ENCODE assay signal across 1 cellular context in the genomic region with DNA sequence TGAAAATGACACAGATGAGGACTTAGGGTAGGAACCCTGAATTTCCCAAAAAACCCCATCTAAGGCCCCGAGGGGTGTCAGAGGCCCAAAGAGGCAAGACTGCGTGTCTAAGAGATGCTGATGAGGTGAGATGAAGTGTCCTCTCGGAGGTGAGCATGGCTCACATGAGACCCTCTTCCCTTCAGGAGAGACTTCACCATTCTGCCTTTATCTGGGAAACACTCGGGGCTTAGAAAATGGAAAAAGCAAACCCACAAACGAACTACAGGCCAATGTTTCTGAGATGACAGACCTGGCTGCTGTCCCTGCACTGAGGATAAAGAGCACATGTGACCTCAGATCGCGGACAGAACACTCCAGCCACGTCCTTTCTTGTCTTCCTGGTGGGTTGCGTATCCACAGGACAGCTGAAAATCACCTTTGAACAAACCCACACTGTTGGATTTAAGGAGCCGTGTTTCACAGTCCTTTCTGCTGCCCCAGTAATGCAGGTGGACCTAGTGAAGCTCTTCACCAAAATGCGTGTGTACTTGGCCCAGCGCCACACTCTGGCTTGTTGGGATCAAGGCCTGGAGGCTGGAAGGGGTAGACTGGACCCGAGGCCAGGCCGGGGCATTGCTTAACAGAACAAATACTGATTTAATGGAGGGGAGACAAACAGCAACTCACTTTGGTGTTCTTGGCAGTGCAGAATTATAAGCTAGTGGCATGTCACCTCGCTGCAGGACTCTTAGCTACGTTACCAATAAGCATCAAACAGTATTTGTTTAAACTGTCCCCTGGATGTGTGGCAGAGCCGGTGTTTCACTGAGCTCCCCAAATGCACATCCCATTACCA.
A peak's percentile ranks its signal among the peaks of the same experiment; 100 is the strongest.
TF ChIP-seq lines count a peak whose summit lies in the region.
"Not testable (repeated sequence)": the region's sequence is repeated elsewhere in the genome, so short reads cannot be mapped to it uniquely, and the experiment has no call there.

No MANE protein-coding gene starts in this region.

TF ChIP-seq in HepG2, 621 proteins besides CTCF, POLR2A, EP300 and RAD21 (continued from another document and continues in another):
- TF ChIP-seq MXI1 (IDR thresholded peaks at IDR 0.05; ENCODE audit: borderline replicate concordance, low read depth, low read length) (0 out of 3 replicates have a peak, but pooled peaks have one; percentile 29), SIX4 (CRISPR knock-in tag; IDR thresholded peaks at IDR 0.05) (peak; percentile 53; the same call in 1 of the 2 replicates), RXRA (CRISPR knock-in tag; IDR thresholded peaks at IDR 0.05) (peak; percentile 90), REPIN1 (CRISPR knock-in tag; IDR thresholded peaks at IDR 0.05; ENCODE audit: borderline replicate concordance, low read depth) (peak; percentile 75; the same call in 1 of the 2 replicates), MED1 (CRISPR knock-in tag; IDR thresholded peaks at IDR 0.05) (peak; percentile 93), SMAD1 (CRISPR knock-in tag; IDR thresholded peaks at IDR 0.05; ENCODE audit: borderline replicate concordance, low read depth) (peak; percentile 65; the same call in 1 of the 2 replicates), RFXAP (CRISPR knock-in tag; IDR thresholded peaks at IDR 0.05; ENCODE audit: borderline replicate concordance) (0 out of 2 replicates have a peak, but pooled peaks have one; percentile 48), NR2F6 (IDR thresholded peaks at IDR 0.05) (peak; percentile 53; the same call in 1 of the 2 replicates), NR2F6 (CRISPR knock-in tag; IDR thresholded peaks at IDR 0.05) (peak; percentile 91), KAT8 (CRISPR knock-in tag; IDR thresholded peaks at IDR 0.05) (peak; percentile 67; the same call in 1 of the 2 replicates), ISL2 (CRISPR knock-in tag; IDR thresholded peaks at IDR 0.05) (peak; percentile 31), PITX1 (CRISPR knock-in tag; IDR thresholded peaks at IDR 0.05) (peak; percentile 85), KDM6A (CRISPR knock-in tag; IDR thresholded peaks at IDR 0.05; ENCODE audit: low read depth) (peak; percentile 77), GZF1 (CRISPR knock-in tag; IDR thresholded peaks at IDR 0.05) (0 out of 2 replicates have a peak, but pooled peaks have one; percentile 30), ZNF24 (IDR thresholded peaks at IDR 0.05) (0 out of 2 replicates have a peak, but pooled peaks have one; percentile 47), FOXK1 (CRISPR knock-in tag; IDR thresholded peaks at IDR 0.05; ENCODE audit: borderline replicate concordance, low read depth) (peak; percentile 63; the same call in 1 of the 2 replicates)
- TF ChIP-seq, protein P1, sequence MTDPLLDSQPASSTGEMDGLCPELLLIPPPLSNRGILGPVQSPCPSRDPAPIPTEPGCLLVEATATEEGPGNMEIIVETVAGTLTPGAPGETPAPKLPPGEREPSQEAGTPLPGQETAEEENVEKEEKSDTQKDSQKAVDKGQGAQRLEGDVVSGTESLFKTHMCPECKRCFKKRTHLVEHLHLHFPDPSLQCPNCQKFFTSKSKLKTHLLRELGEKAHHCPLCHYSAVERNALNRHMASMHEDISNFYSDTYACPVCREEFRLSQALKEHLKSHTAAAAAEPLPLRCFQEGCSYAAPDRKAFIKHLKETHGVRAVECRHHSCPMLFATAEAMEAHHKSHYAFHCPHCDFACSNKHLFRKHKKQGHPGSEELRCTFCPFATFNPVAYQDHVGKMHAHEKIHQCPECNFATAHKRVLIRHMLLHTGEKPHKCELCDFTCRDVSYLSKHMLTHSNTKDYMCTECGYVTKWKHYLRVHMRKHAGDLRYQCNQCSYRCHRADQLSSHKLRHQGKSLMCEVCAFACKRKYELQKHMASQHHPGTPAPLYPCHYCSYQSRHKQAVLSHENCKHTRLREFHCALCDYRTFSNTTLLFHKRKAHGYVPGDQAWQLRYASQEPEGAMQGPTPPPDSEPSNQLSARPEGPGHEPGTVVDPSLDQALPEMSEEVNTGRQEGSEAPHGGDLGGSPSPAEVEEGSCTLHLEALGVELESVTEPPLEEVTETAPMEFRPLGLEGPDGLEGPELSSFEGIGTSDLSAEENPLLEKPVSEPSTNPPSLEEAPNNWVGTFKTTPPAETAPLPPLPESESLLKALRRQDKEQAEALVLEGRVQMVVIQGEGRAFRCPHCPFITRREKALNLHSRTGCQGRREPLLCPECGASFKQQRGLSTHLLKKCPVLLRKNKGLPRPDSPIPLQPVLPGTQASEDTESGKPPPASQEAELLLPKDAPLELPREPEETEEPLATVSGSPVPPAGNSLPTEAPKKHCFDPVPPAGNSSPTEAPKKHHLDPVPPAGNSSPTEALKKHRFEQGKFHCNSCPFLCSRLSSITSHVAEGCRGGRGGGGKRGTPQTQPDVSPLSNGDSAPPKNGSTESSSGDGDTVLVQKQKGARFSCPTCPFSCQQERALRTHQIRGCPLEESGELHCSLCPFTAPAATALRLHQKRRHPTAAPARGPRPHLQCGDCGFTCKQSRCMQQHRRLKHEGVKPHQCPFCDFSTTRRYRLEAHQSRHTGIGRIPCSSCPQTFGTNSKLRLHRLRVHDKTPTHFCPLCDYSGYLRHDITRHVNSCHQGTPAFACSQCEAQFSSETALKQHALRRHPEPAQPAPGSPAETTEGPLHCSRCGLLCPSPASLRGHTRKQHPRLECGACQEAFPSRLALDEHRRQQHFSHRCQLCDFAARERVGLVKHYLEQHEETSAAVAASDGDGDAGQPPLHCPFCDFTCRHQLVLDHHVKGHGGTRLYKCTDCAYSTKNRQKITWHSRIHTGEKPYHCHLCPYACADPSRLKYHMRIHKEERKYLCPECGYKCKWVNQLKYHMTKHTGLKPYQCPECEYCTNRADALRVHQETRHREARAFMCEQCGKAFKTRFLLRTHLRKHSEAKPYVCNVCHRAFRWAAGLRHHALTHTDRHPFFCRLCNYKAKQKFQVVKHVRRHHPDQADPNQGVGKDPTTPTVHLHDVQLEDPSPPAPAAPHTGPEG (CRISPR knock-in tag; IDR thresholded peaks at IDR 0.05), result 0 out of 2 replicates have a peak, but pooled peaks have one; percentile 46
- TF ChIP-seq, protein P2, sequence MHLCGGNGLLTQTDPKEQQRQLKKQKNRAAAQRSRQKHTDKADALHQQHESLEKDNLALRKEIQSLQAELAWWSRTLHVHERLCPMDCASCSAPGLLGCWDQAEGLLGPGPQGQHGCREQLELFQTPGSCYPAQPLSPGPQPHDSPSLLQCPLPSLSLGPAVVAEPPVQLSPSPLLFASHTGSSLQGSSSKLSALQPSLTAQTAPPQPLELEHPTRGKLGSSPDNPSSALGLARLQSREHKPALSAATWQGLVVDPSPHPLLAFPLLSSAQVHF (CRISPR knock-in tag; IDR thresholded peaks at IDR 0.05), result peak; percentile 43; the same call in 1 of the 2 replicates
- TF ChIP-seq, protein P3, sequence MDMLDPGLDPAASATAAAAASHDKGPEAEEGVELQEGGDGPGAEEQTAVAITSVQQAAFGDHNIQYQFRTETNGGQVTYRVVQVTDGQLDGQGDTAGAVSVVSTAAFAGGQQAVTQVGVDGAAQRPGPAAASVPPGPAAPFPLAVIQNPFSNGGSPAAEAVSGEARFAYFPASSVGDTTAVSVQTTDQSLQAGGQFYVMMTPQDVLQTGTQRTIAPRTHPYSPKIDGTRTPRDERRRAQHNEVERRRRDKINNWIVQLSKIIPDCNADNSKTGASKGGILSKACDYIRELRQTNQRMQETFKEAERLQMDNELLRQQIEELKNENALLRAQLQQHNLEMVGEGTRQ (IDR thresholded peaks at IDR 0.05; ENCODE audit: low read depth, low read length), result not testable (repeated sequence)
- TF ChIP-seq, protein P3 (CRISPR knock-in tag; IDR thresholded peaks at IDR 0.05; ENCODE audit: borderline replicate concordance), result 0 out of 2 replicates have a peak, but pooled peaks have one; percentile 6
- TF ChIP-seq, protein P4, sequence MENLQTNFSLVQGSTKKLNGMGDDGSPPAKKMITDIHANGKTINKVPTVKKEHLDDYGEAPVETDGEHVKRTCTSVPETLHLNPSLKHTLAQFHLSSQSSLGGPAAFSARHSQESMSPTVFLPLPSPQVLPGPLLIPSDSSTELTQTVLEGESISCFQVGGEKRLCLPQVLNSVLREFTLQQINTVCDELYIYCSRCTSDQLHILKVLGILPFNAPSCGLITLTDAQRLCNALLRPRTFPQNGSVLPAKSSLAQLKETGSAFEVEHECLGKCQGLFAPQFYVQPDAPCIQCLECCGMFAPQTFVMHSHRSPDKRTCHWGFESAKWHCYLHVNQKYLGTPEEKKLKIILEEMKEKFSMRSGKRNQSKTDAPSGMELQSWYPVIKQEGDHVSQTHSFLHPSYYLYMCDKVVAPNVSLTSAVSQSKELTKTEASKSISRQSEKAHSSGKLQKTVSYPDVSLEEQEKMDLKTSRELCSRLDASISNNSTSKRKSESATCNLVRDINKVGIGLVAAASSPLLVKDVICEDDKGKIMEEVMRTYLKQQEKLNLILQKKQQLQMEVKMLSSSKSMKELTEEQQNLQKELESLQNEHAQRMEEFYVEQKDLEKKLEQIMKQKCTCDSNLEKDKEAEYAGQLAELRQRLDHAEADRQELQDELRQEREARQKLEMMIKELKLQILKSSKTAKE (CRISPR knock-in tag; IDR thresholded peaks at IDR 0.05; ENCODE audit: borderline replicate concordance), result peak; percentile 56; the same call in 1 of the 2 replicates
- TF ChIP-seq, protein P5, sequence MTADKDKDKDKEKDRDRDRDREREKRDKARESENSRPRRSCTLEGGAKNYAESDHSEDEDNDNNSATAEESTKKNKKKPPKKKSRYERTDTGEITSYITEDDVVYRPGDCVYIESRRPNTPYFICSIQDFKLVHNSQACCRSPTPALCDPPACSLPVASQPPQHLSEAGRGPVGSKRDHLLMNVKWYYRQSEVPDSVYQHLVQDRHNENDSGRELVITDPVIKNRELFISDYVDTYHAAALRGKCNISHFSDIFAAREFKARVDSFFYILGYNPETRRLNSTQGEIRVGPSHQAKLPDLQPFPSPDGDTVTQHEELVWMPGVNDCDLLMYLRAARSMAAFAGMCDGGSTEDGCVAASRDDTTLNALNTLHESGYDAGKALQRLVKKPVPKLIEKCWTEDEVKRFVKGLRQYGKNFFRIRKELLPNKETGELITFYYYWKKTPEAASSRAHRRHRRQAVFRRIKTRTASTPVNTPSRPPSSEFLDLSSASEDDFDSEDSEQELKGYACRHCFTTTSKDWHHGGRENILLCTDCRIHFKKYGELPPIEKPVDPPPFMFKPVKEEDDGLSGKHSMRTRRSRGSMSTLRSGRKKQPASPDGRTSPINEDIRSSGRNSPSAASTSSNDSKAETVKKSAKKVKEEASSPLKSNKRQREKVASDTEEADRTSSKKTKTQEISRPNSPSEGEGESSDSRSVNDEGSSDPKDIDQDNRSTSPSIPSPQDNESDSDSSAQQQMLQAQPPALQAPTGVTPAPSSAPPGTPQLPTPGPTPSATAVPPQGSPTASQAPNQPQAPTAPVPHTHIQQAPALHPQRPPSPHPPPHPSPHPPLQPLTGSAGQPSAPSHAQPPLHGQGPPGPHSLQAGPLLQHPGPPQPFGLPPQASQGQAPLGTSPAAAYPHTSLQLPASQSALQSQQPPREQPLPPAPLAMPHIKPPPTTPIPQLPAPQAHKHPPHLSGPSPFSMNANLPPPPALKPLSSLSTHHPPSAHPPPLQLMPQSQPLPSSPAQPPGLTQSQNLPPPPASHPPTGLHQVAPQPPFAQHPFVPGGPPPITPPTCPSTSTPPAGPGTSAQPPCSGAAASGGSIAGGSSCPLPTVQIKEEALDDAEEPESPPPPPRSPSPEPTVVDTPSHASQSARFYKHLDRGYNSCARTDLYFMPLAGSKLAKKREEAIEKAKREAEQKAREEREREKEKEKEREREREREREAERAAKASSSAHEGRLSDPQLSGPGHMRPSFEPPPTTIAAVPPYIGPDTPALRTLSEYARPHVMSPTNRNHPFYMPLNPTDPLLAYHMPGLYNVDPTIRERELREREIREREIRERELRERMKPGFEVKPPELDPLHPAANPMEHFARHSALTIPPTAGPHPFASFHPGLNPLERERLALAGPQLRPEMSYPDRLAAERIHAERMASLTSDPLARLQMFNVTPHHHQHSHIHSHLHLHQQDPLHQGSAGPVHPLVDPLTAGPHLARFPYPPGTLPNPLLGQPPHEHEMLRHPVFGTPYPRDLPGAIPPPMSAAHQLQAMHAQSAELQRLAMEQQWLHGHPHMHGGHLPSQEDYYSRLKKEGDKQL (CRISPR knock-in tag; IDR thresholded peaks at IDR 0.05; ENCODE audit: low read depth), result 0 out of 2 replicates have a peak, but pooled peaks have one; percentile 45
- TF ChIP-seq, protein P6, sequence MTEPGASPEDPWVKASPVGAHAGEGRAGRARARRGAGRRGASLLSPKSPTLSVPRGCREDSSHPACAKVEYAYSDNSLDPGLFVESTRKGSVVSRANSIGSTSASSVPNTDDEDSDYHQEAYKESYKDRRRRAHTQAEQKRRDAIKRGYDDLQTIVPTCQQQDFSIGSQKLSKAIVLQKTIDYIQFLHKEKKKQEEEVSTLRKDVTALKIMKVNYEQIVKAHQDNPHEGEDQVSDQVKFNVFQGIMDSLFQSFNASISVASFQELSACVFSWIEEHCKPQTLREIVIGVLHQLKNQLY (CRISPR knock-in tag; IDR thresholded peaks at IDR 0.05), result 0 out of 2 replicates have a peak, but pooled peaks have one; percentile 54
- TF ChIP-seq, protein P7, sequence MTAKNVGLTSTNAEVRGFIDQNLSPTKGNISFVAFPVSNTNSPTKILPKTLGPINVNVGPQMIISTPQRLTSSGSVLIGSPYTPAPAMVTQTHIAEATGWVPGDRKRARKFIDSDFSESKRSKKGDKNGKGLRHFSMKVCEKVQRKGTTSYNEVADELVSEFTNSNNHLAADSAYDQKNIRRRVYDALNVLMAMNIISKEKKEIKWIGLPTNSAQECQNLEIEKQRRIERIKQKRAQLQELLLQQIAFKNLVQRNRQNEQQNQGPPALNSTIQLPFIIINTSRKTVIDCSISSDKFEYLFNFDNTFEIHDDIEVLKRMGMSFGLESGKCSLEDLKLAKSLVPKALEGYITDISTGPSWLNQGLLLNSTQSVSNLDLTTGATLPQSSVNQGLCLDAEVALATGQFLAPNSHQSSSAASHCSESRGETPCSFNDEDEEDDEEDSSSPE (CRISPR knock-in tag; IDR thresholded peaks at IDR 0.05), result peak; percentile 59
- TF ChIP-seq, protein P8, sequence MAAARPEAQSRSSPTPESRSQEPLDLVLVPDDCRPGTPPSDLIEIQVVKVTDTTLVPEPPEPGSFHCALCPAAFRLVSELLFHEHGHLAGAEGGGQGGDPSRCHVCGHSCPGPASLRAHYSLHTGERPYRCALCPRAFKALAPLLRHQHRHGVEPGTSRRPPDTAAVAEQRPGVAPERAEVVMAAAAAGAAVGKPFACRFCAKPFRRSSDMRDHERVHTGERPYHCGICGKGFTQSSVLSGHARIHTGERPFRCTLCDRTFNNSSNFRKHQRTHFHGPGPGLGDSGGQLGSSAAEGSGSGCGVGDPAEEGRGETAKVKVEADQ (CRISPR knock-in tag; IDR thresholded peaks at IDR 0.05; ENCODE audit: borderline replicate concordance), result 0 out of 2 replicates have a peak, but pooled peaks have one; percentile 10
- TF ChIP-seq, protein P9, sequence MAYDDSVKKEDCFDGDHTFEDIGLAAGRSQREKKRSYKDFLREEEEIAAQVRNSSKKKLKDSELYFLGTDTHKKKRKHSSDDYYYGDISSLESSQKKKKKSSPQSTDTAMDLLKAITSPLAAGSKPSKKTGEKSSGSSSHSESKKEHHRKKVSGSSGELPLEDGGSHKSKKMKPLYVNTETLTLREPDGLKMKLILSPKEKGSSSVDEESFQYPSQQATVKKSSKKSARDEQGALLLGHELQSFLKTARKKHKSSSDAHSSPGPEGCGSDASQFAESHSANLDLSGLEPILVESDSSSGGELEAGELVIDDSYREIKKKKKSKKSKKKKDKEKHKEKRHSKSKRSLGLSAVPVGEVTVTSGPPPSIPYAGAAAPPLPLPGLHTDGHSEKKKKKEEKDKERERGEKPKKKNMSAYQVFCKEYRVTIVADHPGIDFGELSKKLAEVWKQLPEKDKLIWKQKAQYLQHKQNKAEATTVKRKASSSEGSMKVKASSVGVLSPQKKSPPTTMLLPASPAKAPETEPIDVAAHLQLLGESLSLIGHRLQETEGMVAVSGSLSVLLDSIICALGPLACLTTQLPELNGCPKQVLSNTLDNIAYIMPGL (CRISPR knock-in tag; IDR thresholded peaks at IDR 0.05; ENCODE audit: borderline replicate concordance in 1 of 2, low read depth in 1 of 2), result 0 out of 4 replicates have a peak, but pooled peaks of 1 of the 2 experiments have one; percentile 17
